In genomic region chr1:15445390-15446122, GRCh38 we compare ENCODE assay signal across 1 cellular context.
TF ChIP-seq lines count a peak whose summit lies in the region.

No MANE protein-coding gene starts in this region.

TF ChIP-seq in GM12878, 131 proteins besides CTCF, POLR2A, EP300 and RAD21:
- TF ChIP-seq, protein P1, sequence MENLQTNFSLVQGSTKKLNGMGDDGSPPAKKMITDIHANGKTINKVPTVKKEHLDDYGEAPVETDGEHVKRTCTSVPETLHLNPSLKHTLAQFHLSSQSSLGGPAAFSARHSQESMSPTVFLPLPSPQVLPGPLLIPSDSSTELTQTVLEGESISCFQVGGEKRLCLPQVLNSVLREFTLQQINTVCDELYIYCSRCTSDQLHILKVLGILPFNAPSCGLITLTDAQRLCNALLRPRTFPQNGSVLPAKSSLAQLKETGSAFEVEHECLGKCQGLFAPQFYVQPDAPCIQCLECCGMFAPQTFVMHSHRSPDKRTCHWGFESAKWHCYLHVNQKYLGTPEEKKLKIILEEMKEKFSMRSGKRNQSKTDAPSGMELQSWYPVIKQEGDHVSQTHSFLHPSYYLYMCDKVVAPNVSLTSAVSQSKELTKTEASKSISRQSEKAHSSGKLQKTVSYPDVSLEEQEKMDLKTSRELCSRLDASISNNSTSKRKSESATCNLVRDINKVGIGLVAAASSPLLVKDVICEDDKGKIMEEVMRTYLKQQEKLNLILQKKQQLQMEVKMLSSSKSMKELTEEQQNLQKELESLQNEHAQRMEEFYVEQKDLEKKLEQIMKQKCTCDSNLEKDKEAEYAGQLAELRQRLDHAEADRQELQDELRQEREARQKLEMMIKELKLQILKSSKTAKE (IDR thresholded peaks at IDR 0.05; ENCODE audit: low read depth, poor library complexity, severe bottlenecking) = no peak
- no peak for TF ChIP-seq NRF1 (conservative IDR thresholded peaks at IDR 0.05; ENCODE audit: low read depth, low read length)
- TF ChIP-seq MYC (IDR thresholded peaks at IDR 0.05; ENCODE audit: insufficient read depth, insufficient read length, insufficient replicate concordance, low read length, severe bottlenecking) = no peak
- no peak for TF ChIP-seq WRNIP1 (IDR thresholded peaks at IDR 0.05; ENCODE audit: borderline replicate concordance, low read depth, low read length)
- TF ChIP-seq CREM (IDR thresholded peaks at IDR 0.05; ENCODE audit: low read depth) = no peak
- TF ChIP-seq POU2F2 (IDR thresholded peaks at IDR 0.05; ENCODE audit: borderline replicate concordance, low read depth, low read length) = no peak
- no peak for TF ChIP-seq TCF3 (IDR thresholded peaks at IDR 0.05; ENCODE audit: borderline replicate concordance, insufficient read depth, low read depth, low read length)
- TF ChIP-seq ZNF24 (IDR thresholded peaks at IDR 0.05) = peak; percentile 94
